Comparison of ENCODE assay signal across 17 cellular contexts in genomic region chr4:169133932-169134331, GRCh38.
DNase-seq lines count a peak whose midpoint lies in the region; ATAC-seq and TF ChIP-seq lines count a peak whose summit lies in the region.
"Had no signal": no experiment of that assay in that cellular context is flagged by ENCODE, and none has a peak within 500 bp of the region (broad histone marks: within the 10 kb centered on the region; RNA-seq: fewer than 3 reads in every experiment).

No MANE protein-coding gene starts in this region.

- TF ChIP-seq CTCF in left lung (IDR thresholded peaks at IDR 0.05) (no peak), smooth muscle cell (IDR thresholded peaks at IDR 0.05; ENCODE audit: borderline replicate concordance, insufficient read depth, poor library complexity, severe bottlenecking) (no peak), CD14-positive monocyte (IDR thresholded peaks at IDR 0.05) (no peak), neural progenitor cell (IDR thresholded peaks at IDR 0.05) (no peak)

- DNase-seq in HuH-7.5 (ENCODE audit: low spot score) (peak; percentile 13), left lung (peak in 1 of 2 donors; percentile 74), smooth muscle cell (lab: John Stamatoyannopoulos, UW; ENCODE audit: unreplicated experiment) (no peak), CD14-positive monocyte (ENCODE audit: low spot score) (no peak), neural progenitor cell (ENCODE audit: low spot score) (no peak)
- DNase-seq in CD8-positive, alpha-beta memory T cell, result no peak
- DNase-seq in activated naive CD4-positive, alpha-beta T cell treated with anti-CD3 and anti-CD28 coated beads for 36 hours, result no peak
- DNase-seq: activated CD4-positive, alpha-beta T cell treated with anti-CD3 and anti-CD28 coated beads for 36 hours; activated naive CD4-positive, alpha-beta T cell; Calu3; effector CD8-positive, alpha-beta T cell; mammary epithelial cell; T-helper 9 cell had no signal

- H3K9me3 ChIP-seq in left lung, result no peaks in the 10 kb centered on the region
- no peaks in the 10 kb centered on the region for H3K9me3 ChIP-seq in smooth muscle cell (replicated peaks; ENCODE audit: low read depth)
- H3K9me3 ChIP-seq in CD8-positive, alpha-beta memory T cell (ENCODE audit: low read length), result no peaks in the 10 kb centered on the region
- no peaks in the 10 kb centered on the region for H3K9me3 ChIP-seq in neural progenitor cell (ENCODE audit: low read depth)
- H3K9me3 ChIP-seq: SJSA1 had no signal

- H4K20me1 ChIP-seq in smooth muscle cell (ENCODE audit: low read depth) (no peaks in the 10 kb centered on the region), neural progenitor cell (ENCODE audit: low read depth) (no peaks in the 10 kb centered on the region)

- no peaks in the 10 kb centered on the region for H3K9me3 Mint-ChIP-seq in CD8-positive, alpha-beta memory T cell
- no peaks in the 10 kb centered on the region for H3K9me3 Mint-ChIP-seq in activated naive CD4-positive, alpha-beta T cell treated with anti-CD3 and anti-CD28 coated beads for 36 hours
- H3K9me3 Mint-ChIP-seq in CD14-positive monocyte, result no peaks in the 10 kb centered on the region
- no peaks in the 10 kb centered on the region for H3K9me3 Mint-ChIP-seq in neural progenitor cell
- H3K9me3 Mint-ChIP-seq: brain had no signal

- H3K27ac ChIP-seq in cingulate gyrus (ENCODE audit: low read depth, low read length) (peak overlapping the region; percentile 67), left lung (peak overlapping the region; percentile 38 to 67), smooth muscle cell (ENCODE audit: low read depth) (peak overlapping the region; percentile 9), neural progenitor cell (no peak overlapping the region)
- H3K27ac ChIP-seq in CD8-positive, alpha-beta memory T cell (ENCODE audit: low read depth, low read length), result no peak overlapping the region
- H3K27ac ChIP-seq: SJSA1 had no signal

- no peak overlapping the region for H2AFZ ChIP-seq in smooth muscle cell (ENCODE audit: low read depth)
- H2AFZ ChIP-seq in neural progenitor cell (replicated peaks), result no peak overlapping the region

- no peak overlapping the region for H3K4me2 ChIP-seq in smooth muscle cell
- H3K4me2 ChIP-seq in neural progenitor cell, result no peak overlapping the region

- H3K4me3 Mint-ChIP-seq in CD8-positive, alpha-beta memory T cell, result no peak overlapping the region
- H3K4me3 Mint-ChIP-seq in activated naive CD4-positive, alpha-beta T cell treated with anti-CD3 and anti-CD28 coated beads for 36 hours, result no peak overlapping the region
- no peak overlapping the region for H3K4me3 Mint-ChIP-seq in CD14-positive monocyte
- no peak overlapping the region for H3K4me3 Mint-ChIP-seq in neural progenitor cell
- H3K4me3 Mint-ChIP-seq: activated CD4-positive, alpha-beta T cell treated with anti-CD3 and anti-CD28 coated beads for 36 hours; brain had no signal

- peaks cover 0 to 1% (median 0%) of the 10 kb centered on the region in 3 donors for H3K36me3 Mint-ChIP-seq in CD8-positive, alpha-beta memory T cell
- no peaks in the 10 kb centered on the region for H3K36me3 Mint-ChIP-seq in activated naive CD4-positive, alpha-beta T cell treated with anti-CD3 and anti-CD28 coated beads for 36 hours (ENCODE audit: low read depth)
- H3K36me3 Mint-ChIP-seq in CD14-positive monocyte (peaks cover 56 to 58% of the 10 kb centered on the region in 2 donors), neural progenitor cell (peaks cover 40% of the 10 kb centered on the region)

- peak; percentile 95 for ATAC-seq in left lung
- ATAC-seq: activated CD4-positive, alpha-beta T cell treated with anti-CD3 and anti-CD28 coated beads for 36 hours; HCT116 had no signal

- H3K9ac ChIP-seq in smooth muscle cell (ENCODE audit: low read depth) (no peak overlapping the region), neural progenitor cell (no peak overlapping the region)

- H3K27me3 ChIP-seq in left lung (no peaks in the 10 kb centered on the region), smooth muscle cell (ENCODE audit: low read depth) (no peaks in the 10 kb centered on the region), neural progenitor cell (no peaks in the 10 kb centered on the region)
- H3K27me3 ChIP-seq in CD8-positive, alpha-beta memory T cell (ENCODE audit: insufficient read depth, low read length, poor library complexity, severe bottlenecking), result no peaks in the 10 kb centered on the region
- H3K27me3 ChIP-seq: SJSA1 had no signal

- WGBS in smooth muscle cell (ENCODE audit: low lambda C conversion rate), result 65% methylated on average over 3 of the region's 3 CpGs

- H3K27ac Mint-ChIP-seq in CD8-positive, alpha-beta memory T cell, result no peak overlapping the region
- H3K27ac Mint-ChIP-seq in activated naive CD4-positive, alpha-beta T cell treated with anti-CD3 and anti-CD28 coated beads for 36 hours, result no peak overlapping the region
- H3K27ac Mint-ChIP-seq in CD14-positive monocyte (no peak overlapping the region), neural progenitor cell (no peak overlapping the region)
- H3K27ac Mint-ChIP-seq: activated CD4-positive, alpha-beta T cell treated with anti-CD3 and anti-CD28 coated beads for 36 hours had no signal

- H3K4me1 ChIP-seq in left lung (peaks cover 0 to 5% of the 10 kb centered on the region in 2 donors), smooth muscle cell (ENCODE audit: low read depth) (no peaks in the 10 kb centered on the region), neural progenitor cell (peaks cover 6% of the 10 kb centered on the region)
- no peaks in the 10 kb centered on the region for H3K4me1 ChIP-seq in CD8-positive, alpha-beta memory T cell (ENCODE audit: insufficient read depth, low read length)
- H3K4me1 ChIP-seq: SJSA1 had no signal

- no peak overlapping the region for H3K4me3 ChIP-seq in left lung
- no peak overlapping the region for H3K4me3 ChIP-seq in smooth muscle cell
- H3K4me3 ChIP-seq in CD8-positive, alpha-beta memory T cell (ENCODE audit: low read length), result no peak overlapping the region
- H3K4me3 ChIP-seq in neural progenitor cell, result no peak overlapping the region
- H3K4me3 ChIP-seq: SJSA1 had no signal

- POLR2A ChIA-PET in CD8-positive, alpha-beta memory T cell (lab: Charles Lee), result no interaction called here

- CTCF ChIA-PET in CD8-positive, alpha-beta memory T cell (lab: Charles Lee), result no interaction called here
- CTCF ChIA-PET in activated naive CD4-positive, alpha-beta T cell treated with anti-CD3 and anti-CD28 coated beads for 36 hours (lab: Charles Lee), result no interaction called here

- no peaks in the 10 kb centered on the region for H3K4me1 Mint-ChIP-seq in CD8-positive, alpha-beta memory T cell
- no peaks in the 10 kb centered on the region for H3K4me1 Mint-ChIP-seq in activated naive CD4-positive, alpha-beta T cell treated with anti-CD3 and anti-CD28 coated beads for 36 hours (ENCODE audit: low read depth)
- H3K4me1 Mint-ChIP-seq in CD14-positive monocyte (no peaks in the 10 kb centered on the region), neural progenitor cell (peaks cover 4% of the 10 kb centered on the region)
- H3K4me1 Mint-ChIP-seq: activated CD4-positive, alpha-beta T cell treated with anti-CD3 and anti-CD28 coated beads for 36 hours had no signal

- peaks cover 0 to 10% of the 10 kb centered on the region in 2 donors for H3K27me3 Mint-ChIP-seq in CD8-positive, alpha-beta memory T cell
- H3K27me3 Mint-ChIP-seq in activated naive CD4-positive, alpha-beta T cell treated with anti-CD3 and anti-CD28 coated beads for 36 hours (ENCODE audit: low read depth), result peaks cover 5% of the 10 kb centered on the region
- H3K27me3 Mint-ChIP-seq in CD14-positive monocyte (ENCODE audit: low read depth in 3 of 3) (no peaks in the 10 kb centered on the region), neural progenitor cell (ENCODE audit: insufficient read depth, low read depth) (peaks cover 2% of the 10 kb centered on the region)
- H3K27me3 Mint-ChIP-seq: brain had no signal

- intact Hi-C loops in left lung (cut with DNase I) (no loop called here), CD14-positive monocyte (cut with micrococcal nuclease) (no loop called here)
- intact Hi-C loops in activated naive CD4-positive, alpha-beta T cell treated with anti-CD3 and anti-CD28 coated beads for 36 hours (cut with micrococcal nuclease), result no loop called here

- H3K79me2 ChIP-seq in smooth muscle cell (ENCODE audit: low read depth), result no peaks in the 10 kb centered on the region
- no peaks in the 10 kb centered on the region for H3K79me2 ChIP-seq in neural progenitor cell (ENCODE audit: low read depth)

- H3F3A ChIP-seq in smooth muscle cell (ENCODE audit: low read depth), result no peaks in the 10 kb centered on the region
- H3F3A ChIP-seq in neural progenitor cell (ENCODE audit: low read depth), result no peaks in the 10 kb centered on the region

- H3K36me3 ChIP-seq in left lung, result peaks cover 0 to 55% of the 10 kb centered on the region in 2 donors
- H3K36me3 ChIP-seq in smooth muscle cell (ENCODE audit: low read depth), result peaks cover 16% of the 10 kb centered on the region
- no peaks in the 10 kb centered on the region for H3K36me3 ChIP-seq in CD8-positive, alpha-beta memory T cell (ENCODE audit: insufficient read depth, low read length)
- H3K36me3 ChIP-seq in neural progenitor cell, result peaks cover 17% of the 10 kb centered on the region

Comparison
In these comparisons a context has a peak if more than half of its experiments do, and no peak if none do; other contexts are left out.
1. H3K27ac ChIP-seq: peak in cingulate gyrus (single experiment), left lung (2 of 2) and smooth muscle cell (single experiment); none in CD8-positive, alpha-beta memory T cell (single experiment) and neural progenitor cell (single experiment).